In genomic region chr10:73887038-73888015, GRCh38 we compare ENCODE assay signal across 1 cellular context.
TF ChIP-seq lines count a peak whose summit lies in the region.

No MANE protein-coding gene starts in this region.

TF ChIP-seq in A549, 52 proteins besides CTCF, POLR2A, EP300 and RAD21 (continued from another document):
- TF ChIP-seq PBX3 (IDR thresholded peaks at IDR 0.05): 0 out of 2 replicates have a peak, but pooled peaks have one; percentile 55
- TF ChIP-seq FOSB (CRISPR knock-in tag; IDR thresholded peaks at IDR 0.05): no peak
- TF ChIP-seq EHMT2 (IDR thresholded peaks at IDR 0.05; ENCODE audit: low read depth): no peak
- TF ChIP-seq HOXA7 (CRISPR knock-in tag; IDR thresholded peaks at IDR 0.05): no peak
- TF ChIP-seq USF2 (IDR thresholded peaks at IDR 0.05): no peak
- TF ChIP-seq CHD2 (IDR thresholded peaks at IDR 0.05; ENCODE audit: low read length, partially characterized antibody): no peak
- no peak for TF ChIP-seq CHD4 (IDR thresholded peaks at IDR 0.05; ENCODE audit: borderline replicate concordance)
- no peak for TF ChIP-seq HOXB13 (CRISPR knock-in tag; IDR thresholded peaks at IDR 0.05; ENCODE audit: low read depth)
- no peak for TF ChIP-seq MAZ (IDR thresholded peaks at IDR 0.05; ENCODE audit: borderline replicate concordance, low read depth, low read length)
- TF ChIP-seq ATOH8 (CRISPR knock-in tag; IDR thresholded peaks at IDR 0.05; ENCODE audit: low read depth): 0 out of 2 replicates have a peak, but pooled peaks have one; percentile 52
- no peak for TF ChIP-seq NFE2L2 (conservative IDR thresholded peaks at IDR 0.05; ENCODE audit: low read length)
- TF ChIP-seq ZC3H11A (IDR thresholded peaks at IDR 0.05): no peak
- no peak for TF ChIP-seq NR3C1 (IDR thresholded peaks at IDR 0.05)
- TF ChIP-seq MYC (IDR thresholded peaks at IDR 0.05; ENCODE audit: borderline replicate concordance, low read length): 0 out of 2 replicates have a peak, but pooled peaks have one; percentile 16
- TF ChIP-seq RARB (CRISPR knock-in tag; IDR thresholded peaks at IDR 0.05): no peak
- no peak for TF ChIP-seq EHF (CRISPR knock-in tag; IDR thresholded peaks at IDR 0.05)
- TF ChIP-seq NPAS2 (CRISPR knock-in tag; IDR thresholded peaks at IDR 0.05; ENCODE audit: borderline replicate concordance): no peak
- no peak for TF ChIP-seq RFX5 (IDR thresholded peaks at IDR 0.05)
- TF ChIP-seq ZSCAN20 (CRISPR knock-in tag; IDR thresholded peaks at IDR 0.05): no peak
- peak; percentile 89 for TF ChIP-seq GATA3 (IDR thresholded peaks at IDR 0.05; ENCODE audit: borderline replicate concordance)
- no peak for TF ChIP-seq POLR2AphosphoS2 (conservative IDR thresholded peaks at IDR 0.05; ENCODE audit: low read length)
- no peak for TF ChIP-seq HOXB5 (CRISPR knock-in tag; IDR thresholded peaks at IDR 0.05)
- TF ChIP-seq PHF8 (IDR thresholded peaks at IDR 0.05; ENCODE audit: borderline replicate concordance, low read depth): no peak
- no peak for TF ChIP-seq HMGXB4 (CRISPR knock-in tag; IDR thresholded peaks at IDR 0.05; ENCODE audit: borderline replicate concordance)
- TF ChIP-seq MAX (IDR thresholded peaks at IDR 0.05): peak; percentile 80
- no peak for TF ChIP-seq ESRRA (IDR thresholded peaks at IDR 0.05; ENCODE audit: borderline replicate concordance, low read length)
- no peak for TF ChIP-seq TP53 (CRISPR knock-in tag; IDR thresholded peaks at IDR 0.05)
- TF ChIP-seq CBX2 (IDR thresholded peaks at IDR 0.05; ENCODE audit: borderline replicate concordance, low read depth): no peak
- TF ChIP-seq E2F6 (IDR thresholded peaks at IDR 0.05; ENCODE audit: borderline replicate concordance, low read depth): no peak; the same call in 1 of the 2 replicates
- TF ChIP-seq JUN (IDR thresholded peaks at IDR 0.05): peak; percentile 46 to 87; a peak in 3 of 5 replicates
- TF ChIP-seq FOSL2 (IDR thresholded peaks at IDR 0.05): peak; percentile 66
- TF ChIP-seq FOSL2 (CRISPR knock-in tag; IDR thresholded peaks at IDR 0.05): peak; percentile 89
- no peak for TF ChIP-seq HEYL (CRISPR knock-in tag; IDR thresholded peaks at IDR 0.05)
- no peak for TF ChIP-seq HES2 (IDR thresholded peaks at IDR 0.05)
TF ChIP-seq in A549: peak in this region for 11.
